ENCODE assay signal across 1 cellular context in genomic region chrX:153411988-153412574, GRCh38.
TF ChIP-seq lines count a peak whose summit lies in the region.

No MANE protein-coding gene starts in this region.

TF ChIP-seq in H1, 55 proteins besides CTCF, POLR2A, EP300 and RAD21 (continued from another document):
- TF ChIP-seq MAX (IDR thresholded peaks at IDR 0.05) (no peak), RXRA (IDR thresholded peaks at IDR 0.05; ENCODE audit: insufficient read depth, low read depth, low read length) (no peak), CEBPB (IDR thresholded peaks at IDR 0.05; ENCODE audit: low read depth, low read length) (no peak), SIN3A (conservative IDR thresholded peaks at IDR 0.05 in 1 of 2, IDR thresholded peaks at IDR 0.05 in 1 of 2; ENCODE audit: low read depth in 1 of 2, low read length in 2 of 2) (no peak), POLR2AphosphoS5 (IDR thresholded peaks at IDR 0.05; ENCODE audit: low read depth, low read length) (no peak), BRCA1 (IDR thresholded peaks at IDR 0.05; ENCODE audit: low read depth, low read length) (no peak), SRF (IDR thresholded peaks at IDR 0.05; ENCODE audit: low read depth, low read length) (no peak), RNF2 (IDR thresholded peaks at IDR 0.05; ENCODE audit: borderline replicate concordance, low read depth, low read length, missing control alignments, poor library complexity, severe bottlenecking) (no peak), CBX5 (IDR thresholded peaks at IDR 0.05; ENCODE audit: low read depth, low read length) (no peak), HDAC6 (IDR thresholded peaks at IDR 0.05; ENCODE audit: low read depth, low read length) (no peak), E2F6 (IDR thresholded peaks at IDR 0.05) (no peak), JUND (IDR thresholded peaks at IDR 0.05; ENCODE audit: low read length) (no peak), CREB1 (IDR thresholded peaks at IDR 0.05) (no peak)
